Comparison of ENCODE assay signal across 19 cellular contexts in genomic region chr12:3204716-3205617, GRCh38.
A peak's percentile ranks its signal among the peaks of the same experiment; 100 is the strongest.
DNase-seq lines count a peak whose midpoint lies in the region; ATAC-seq, FAIRE-seq and TF ChIP-seq lines count a peak whose summit lies in the region.
"Had no signal": no experiment of that assay in that cellular context is flagged by ENCODE, and none has a peak within 500 bp of the region (broad histone marks: within the 10 kb centered on the region; RNA-seq: fewer than 3 reads in every experiment).

No MANE protein-coding gene starts in this region.

- peaks cover 29% of the 10 kb centered on the region for H4K20me1 ChIP-seq in BLaER1
- peaks cover 66% of the 10 kb centered on the region for H4K20me1 ChIP-seq in astrocyte (ENCODE audit: insufficient read depth, low read length)

- H3K27ac Mint-ChIP-seq in astrocyte (ENCODE audit: unreplicated experiment) (peak overlapping the region; percentile 38), neural crest cell (ENCODE audit: unreplicated experiment) (no peak overlapping the region)

- no peaks in the 10 kb centered on the region for H3K9me3 ChIP-seq in BLaER1
- H3K9me3 ChIP-seq in astrocyte (ENCODE audit: insufficient read depth, low read depth, low read length), result no peaks in the 10 kb centered on the region
- no peaks in the 10 kb centered on the region for H3K9me3 ChIP-seq in tibial artery
- no peaks in the 10 kb centered on the region for H3K9me3 ChIP-seq in suprapubic skin
- H3K9me3 ChIP-seq: HAP-1, mucosa of descending colon, transverse colon had no signal

- DNase-seq in NCI-H1694 (lab: John Stamatoyannopoulos, UW) (peak; percentile 70), astrocyte (ENCODE audit: low read depth) (no peak), neural crest cell (ENCODE audit: low read depth, low spot score) (no peak), tibial artery (no peak), suprapubic skin (ENCODE audit: low spot score in 2 of 2) (no peak)
- DNase-seq: activated CD4-positive, alpha-beta T cell treated with anti-CD3 and anti-CD28 coated beads for 1 hour; activated effector memory CD4-positive, alpha-beta T cell treated with anti-CD3 and anti-CD28 coated beads, Interleukin-2, amount 50 U/mL, for 16 hours; amygdala; left colon; mucosa of descending colon; NCI-H345; SIG-M5; transverse colon had no signal

- H3K9me3 Mint-ChIP-seq in astrocyte (ENCODE audit: unreplicated experiment) (no peaks in the 10 kb centered on the region), neural crest cell (no peaks in the 10 kb centered on the region)

- no peaks in the 10 kb centered on the region for H3K79me2 ChIP-seq in astrocyte (ENCODE audit: insufficient read depth, low read length)

- no peak for TF ChIP-seq EP300 in suprapubic skin (IDR thresholded peaks at IDR 0.05)

- peaks cover 3% of the 10 kb centered on the region for H3K36me3 Mint-ChIP-seq in astrocyte (ENCODE audit: low read depth, unreplicated experiment)
- no peaks in the 10 kb centered on the region for H3K36me3 Mint-ChIP-seq in neural crest cell (ENCODE audit: low read depth)

- H3K4me1 Mint-ChIP-seq in astrocyte (ENCODE audit: low read depth, unreplicated experiment), result peaks cover 26% of the 10 kb centered on the region
- peaks cover 28% of the 10 kb centered on the region for H3K4me1 Mint-ChIP-seq in neural crest cell

- H3K36me3 ChIP-seq in BLaER1, result no peaks in the 10 kb centered on the region
- no peaks in the 10 kb centered on the region for H3K36me3 ChIP-seq in astrocyte (ENCODE audit: insufficient read depth, low read length)
- no peaks in the 10 kb centered on the region for H3K36me3 ChIP-seq in tibial artery
- peaks cover 4% of the 10 kb centered on the region for H3K36me3 ChIP-seq in suprapubic skin
- H3K36me3 ChIP-seq: HAP-1, transverse colon had no signal

- no peak overlapping the region for H3K4me3 ChIP-seq in BLaER1
- no peak overlapping the region for H3K4me3 ChIP-seq in astrocyte (ENCODE audit: insufficient read depth, low read depth, low read length)
- H3K4me3 ChIP-seq in tibial artery, result no peak overlapping the region
- H3K4me3 ChIP-seq in suprapubic skin, result no peak overlapping the region
- H3K4me3 ChIP-seq: HAP-1, mucosa of descending colon, transverse colon had no signal

- peaks cover 81% of the 10 kb centered on the region for H3K4me1 ChIP-seq in BLaER1
- H3K4me1 ChIP-seq in astrocyte (ENCODE audit: insufficient read depth, low read length), result peaks cover 21% of the 10 kb centered on the region
- H3K4me1 ChIP-seq in tibial artery, result peaks cover 0 to 61% (median 51%) of the 10 kb centered on the region in 4 donors
- peaks cover 50% of the 10 kb centered on the region for H3K4me1 ChIP-seq in suprapubic skin
- H3K4me1 ChIP-seq: HAP-1, parathyroid adenoma had no signal

- H3K9ac ChIP-seq in BLaER1 (peak overlapping the region; percentile 65), astrocyte (ENCODE audit: low read length) (no peak overlapping the region)
- H3K9ac ChIP-seq: parathyroid adenoma had no signal

- H3K27me3 ChIP-seq in BLaER1 (peaks cover 29% of the 10 kb centered on the region), astrocyte (ENCODE audit: insufficient read depth, low read length) (peaks cover 17% of the 10 kb centered on the region), tibial artery (no peaks in the 10 kb centered on the region), suprapubic skin (peaks cover 2% of the 10 kb centered on the region)

- no peak for TF ChIP-seq CTCF in astrocyte (IDR thresholded peaks at IDR 0.05; ENCODE audit: insufficient read depth, low read depth, low read length)
- TF ChIP-seq CTCF in neural crest cell (conservative IDR thresholded peaks at IDR 0.05), result no peak
- TF ChIP-seq CTCF in tibial artery (IDR thresholded peaks at IDR 0.05), result no peak
- no peak for TF ChIP-seq CTCF in suprapubic skin (IDR thresholded peaks at IDR 0.05)

- H3K27me3 Mint-ChIP-seq in astrocyte (ENCODE audit: low read depth, unreplicated experiment), result peaks cover 12% of the 10 kb centered on the region
- H3K27me3 Mint-ChIP-seq in neural crest cell (ENCODE audit: low read depth), result peaks cover 21% of the 10 kb centered on the region

- intact Hi-C loops in tibial artery (cut with DNase I; ENCODE audit: low total_unique reads), result loop anchor here (5.0 kb wide), 2 partner anchors 57 to 133 kb away; no protein-coding TSS in a partner anchor

- ATAC-seq in HG03108 (IDR thresholded peaks at IDR 0.05; ENCODE audit: unreplicated experiment) (no peak), GM21786 (IDR thresholded peaks at IDR 0.05; ENCODE audit: unreplicated experiment) (no peak)
- ATAC-seq: left colon, mucosa of descending colon had no signal

- no peak overlapping the region for H2AFZ ChIP-seq in astrocyte (ENCODE audit: low read depth, low read length)
- H2AFZ ChIP-seq: parathyroid adenoma had no signal

- H3K27ac ChIP-seq in BLaER1 (peak overlapping the region; percentile 68), astrocyte (ENCODE audit: low read depth, low read length) (no peak overlapping the region), tibial artery (no peak overlapping the region), suprapubic skin (no peak overlapping the region)
- H3K27ac ChIP-seq: parathyroid adenoma, transverse colon had no signal

- FAIRE-seq in astrocyte (lab: Jason Lieb, UNC), result no peak
- FAIRE-seq: colon had no signal

- no peak for TF ChIP-seq POLR2A in suprapubic skin (IDR thresholded peaks at IDR 0.05)

- 59% methylated on average over 7 of the region's 16 CpGs for WGBS in suprapubic skin

- H3K4me3 Mint-ChIP-seq in astrocyte (ENCODE audit: unreplicated experiment) (no peak overlapping the region), neural crest cell (peak overlapping the region; percentile 12)

- H3K4me2 ChIP-seq in BLaER1, result peak overlapping the region; percentile 89
- H3K4me2 ChIP-seq in astrocyte (ENCODE audit: low read length), result no peak overlapping the region
